In the genomic region with DNA sequence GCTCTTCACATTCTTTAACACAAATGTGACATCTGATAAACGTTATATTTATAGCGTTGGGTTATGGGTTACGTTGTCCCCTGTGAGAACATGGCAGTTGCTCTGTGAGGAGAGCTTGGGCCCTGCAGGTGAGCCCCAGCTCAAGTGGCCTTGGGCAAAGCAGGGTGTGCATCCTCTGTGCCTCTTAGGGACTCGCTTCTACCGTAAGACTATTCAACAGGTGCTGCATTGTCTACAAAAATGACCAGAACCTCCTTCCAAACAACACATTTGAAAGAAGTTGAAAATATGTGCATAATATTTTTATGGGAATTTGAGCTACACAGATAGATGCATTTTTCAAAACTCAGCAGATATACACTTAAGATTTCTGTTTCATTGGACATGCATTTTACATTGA, we compare ENCODE assay signal across 28 cellular contexts.
"Had no signal": no experiment of that assay in that cellular context is flagged by ENCODE, and none has a peak within 500 bp of the region (broad histone marks: within the 10 kb centered on the region; RNA-seq: fewer than 3 reads in every experiment).

No MANE protein-coding gene starts in this region.

- H3K9me3 Mint-ChIP-seq: natural killer cell; nephron; neural progenitor cell; stimulated activated effector memory CD8-positive, alpha-beta T cell treated with anti-CD3 and anti-CD28 coated beads, Interleukin-12 subunit alpha, Interleukin-12 subunit beta, amount 100 ng/mL, for 72 hours; stimulated activated naive B cell treated with anti-CD40 and anti-IgM and Interleukin-4, amounts not matched to agents 10 μg/mL and 1 μg/mL and 100 μg/mL, for 72 hours; stimulated activated naive CD8-positive, alpha-beta T cell treated with anti-CD3 and anti-CD28 coated beads, Interleukin-15, Interleukin-2, amounts not matched to agents 100 ng/mL and 50 ng/mL, for 24 hours had no signal

- H3K4me1 Mint-ChIP-seq: natural killer cell; nephron; stimulated activated effector memory CD8-positive, alpha-beta T cell treated with anti-CD3 and anti-CD28 coated beads, Interleukin-12 subunit alpha, Interleukin-12 subunit beta, amount 100 ng/mL, for 72 hours; stimulated activated naive B cell treated with anti-CD40 and anti-IgM and Interleukin-4, amounts not matched to agents 10 μg/mL and 1 μg/mL and 100 μg/mL, for 72 hours had no signal

- H3K9me3 ChIP-seq: ovary, psoas muscle, right lobe of liver, sigmoid colon, stomach, thoracic aorta, thyroid gland, tibial nerve, upper lobe of left lung, vagina had no signal

- DNase-seq: natural killer cell; occipital lobe; ovary; posterior cingulate gyrus; psoas muscle; right cardiac atrium; right lobe of liver; sigmoid colon; small intestine; stimulated activated CD4-positive, alpha-beta T cell treated with anti-CD3 and anti-CD28 coated beads, Interleukin-15, amount 100 ng/mL, for 24 hours; stimulated activated CD4-positive, alpha-beta T cell treated with anti-CD3 and anti-CD28 coated beads, Interleukin-2, amount 100 ng/mL, for 24 hours; stimulated activated CD4-positive, alpha-beta T cell treated with anti-CD3 and anti-CD28 coated beads, Interleukin-2, amount 100 ng/mL, for 48 hours; stimulated activated CD4-positive, alpha-beta T cell treated with anti-CD3 and anti-CD28 coated beads, Interleukin-4, amount 100 ng/mL, for 24 hours; stimulated activated naive B cell treated with anti-CD40 and anti-IgM and Interleukin-4, amounts not matched to agents 10 μg/mL and 1 μg/mL and 100 μg/mL, for 72 hours; stimulated activated naive CD4-positive, alpha-beta T cell treated with Interleukin-2 at 50 U/mL for 16 hours; stomach; thyroid gland; trophoblast cell; upper lobe of left lung had no signal

- H3K27ac ChIP-seq: neural progenitor cell, ovary, parathyroid adenoma, psoas muscle, right lobe of liver, sigmoid colon, stomach, thoracic aorta, thyroid gland, tibial nerve, upper lobe of left lung, vagina had no signal

- H3K27me3 ChIP-seq: neural progenitor cell, ovary, right lobe of liver, sigmoid colon, stomach, thyroid gland, tibial nerve, upper lobe of left lung, vagina had no signal

- ATAC-seq: natural killer cell; psoas muscle; right cardiac atrium; right lobe of liver; stimulated activated effector memory CD8-positive, alpha-beta T cell treated with anti-CD3 and anti-CD28 coated beads, Interleukin-12 subunit alpha, Interleukin-12 subunit beta, amount 100 ng/mL, for 72 hours; stimulated activated naive B cell treated with anti-CD40 and anti-IgM and Interleukin-4, amounts not matched to agents 10 μg/mL and 1 μg/mL and 100 μg/mL, for 72 hours had no signal

- H3K4me1 ChIP-seq: psoas muscle, right lobe of liver, sigmoid colon, stomach, thyroid gland, tibial nerve, upper lobe of left lung, vagina had no signal

- H3K4me3 ChIP-seq: neural progenitor cell, ovary, psoas muscle, right lobe of liver, sigmoid colon, stomach, thoracic aorta, thyroid gland, tibial nerve, upper lobe of left lung, vagina had no signal

- H3K4me3 Mint-ChIP-seq: natural killer cell; nephron; neural progenitor cell; stimulated activated effector memory CD8-positive, alpha-beta T cell treated with anti-CD3 and anti-CD28 coated beads, Interleukin-12 subunit alpha, Interleukin-12 subunit beta, amount 100 ng/mL, for 72 hours; stimulated activated naive B cell treated with anti-CD40 and anti-IgM and Interleukin-4, amounts not matched to agents 10 μg/mL and 1 μg/mL and 100 μg/mL, for 72 hours; stimulated activated naive CD8-positive, alpha-beta T cell treated with anti-CD3 and anti-CD28 coated beads, Interleukin-15, Interleukin-2, amounts not matched to agents 100 ng/mL and 50 ng/mL, for 24 hours had no signal

- H3K36me3 ChIP-seq: neural progenitor cell, ovary, right lobe of liver, sigmoid colon, stomach, thoracic aorta, thyroid gland, tibial nerve, upper lobe of left lung, vagina had no signal

- H3K27me3 Mint-ChIP-seq: progenitor cell of endocrine pancreas; stimulated activated naive CD8-positive, alpha-beta T cell treated with anti-CD3 and anti-CD28 coated beads, Interleukin-15, Interleukin-2, amounts not matched to agents 100 ng/mL and 50 ng/mL, for 24 hours had no signal

- H3K36me3 Mint-ChIP-seq: natural killer cell; neural progenitor cell; stimulated activated effector memory CD8-positive, alpha-beta T cell treated with anti-CD3 and anti-CD28 coated beads, Interleukin-12 subunit alpha, Interleukin-12 subunit beta, amount 100 ng/mL, for 72 hours; stimulated activated naive B cell treated with anti-CD40 and anti-IgM and Interleukin-4, amounts not matched to agents 10 μg/mL and 1 μg/mL and 100 μg/mL, for 72 hours had no signal

- H3K27ac Mint-ChIP-seq: natural killer cell; nephron; progenitor cell of endocrine pancreas; stimulated activated effector memory CD8-positive, alpha-beta T cell treated with anti-CD3 and anti-CD28 coated beads, Interleukin-12 subunit alpha, Interleukin-12 subunit beta, amount 100 ng/mL, for 72 hours; stimulated activated naive B cell treated with anti-CD40 and anti-IgM and Interleukin-4, amounts not matched to agents 10 μg/mL and 1 μg/mL and 100 μg/mL, for 72 hours; stimulated activated naive CD8-positive, alpha-beta T cell treated with anti-CD3 and anti-CD28 coated beads, Interleukin-15, Interleukin-2, amounts not matched to agents 100 ng/mL and 50 ng/mL, for 24 hours had no signal
